25 cellular contexts compared by ENCODE assay signal in the genomic region with DNA sequence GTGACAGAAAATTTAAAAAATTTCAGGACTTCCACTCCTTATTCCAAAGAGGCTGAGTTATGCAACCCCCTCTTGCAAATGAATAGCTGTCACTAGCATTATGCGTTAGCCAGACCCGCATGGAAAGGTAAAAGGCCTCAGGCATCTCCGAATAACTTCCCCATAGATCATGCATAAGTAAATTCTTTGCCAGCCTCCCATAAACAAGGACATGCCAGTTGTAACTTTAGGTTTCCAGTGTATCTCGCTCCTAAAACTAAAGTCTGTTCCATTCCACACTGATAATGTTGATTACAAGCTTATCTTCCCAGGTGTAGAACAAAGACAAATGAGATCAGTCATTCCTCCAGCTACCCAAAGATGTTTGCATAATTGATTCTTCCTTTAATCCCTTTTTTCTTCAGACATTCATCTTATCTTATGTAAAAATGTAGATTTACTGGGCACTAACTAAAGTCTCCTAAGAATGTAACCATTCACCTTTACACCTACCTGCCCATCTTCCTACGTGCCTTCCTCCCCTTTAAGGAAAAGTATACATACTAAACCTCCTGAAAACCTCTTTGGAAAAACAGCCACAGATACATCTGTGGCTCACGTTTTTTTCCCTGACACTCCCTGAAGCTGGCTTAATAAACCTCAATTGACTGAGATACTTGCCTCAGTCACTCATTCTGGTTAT.
"Had no signal": no experiment of that assay in that cellular context is flagged by ENCODE, and none has a peak within 500 bp of the region (broad histone marks: within the 10 kb centered on the region; RNA-seq: fewer than 3 reads in every experiment).

No MANE protein-coding gene starts in this region.

- H3K36me3 ChIP-seq: adrenal gland, esophagus squamous epithelium, gastrocnemius medialis, lower lobe of right lung, prostate gland, spleen, upper lobe of right lung had no signal

- H3K27ac Mint-ChIP-seq: activated naive CD8-positive, alpha-beta T cell; activated T-cell treated with anti-CD3 and anti-CD28 coated beads, Interleukin-2, amount 50 U/mL, for 24 hours; activated T-helper 17 cell treated with anti-CD3 and anti-CD28 coated beads, Interleukin-2, amount 50 U/mL, for 72 hours; effector memory CD8-positive, alpha-beta T cell had no signal

- H3K27me3 ChIP-seq: adrenal gland, esophagus squamous epithelium, gastrocnemius medialis, spleen, upper lobe of right lung had no signal

- H3K4me3 ChIP-seq: adrenal gland, esophagus squamous epithelium, gastrocnemius medialis, lower lobe of right lung, prostate gland, spleen, upper lobe of right lung had no signal

- H3K4me3 Mint-ChIP-seq: activated naive CD8-positive, alpha-beta T cell; activated T-cell treated with anti-CD3 and anti-CD28 coated beads, Interleukin-2, amount 50 U/mL, for 24 hours; activated T-helper 17 cell treated with anti-CD3 and anti-CD28 coated beads, Interleukin-2, amount 50 U/mL, for 72 hours; effector memory CD8-positive, alpha-beta T cell; naive thymus-derived CD4-positive, alpha-beta T cell; neural crest cell had no signal

- H3K4me1 ChIP-seq: adrenal gland, esophagus squamous epithelium, gastrocnemius medialis, prostate gland, upper lobe of right lung had no signal

- ATAC-seq: activated T-helper 17 cell treated with anti-CD3 and anti-CD28 coated beads, Interleukin-2, amount 50 U/mL, for 72 hours; effector memory CD8-positive, alpha-beta T cell; gastrocnemius medialis; lower lobe of right lung; naive thymus-derived CD4-positive, alpha-beta T cell; upper lobe of right lung had no signal

- H3K27ac ChIP-seq: adrenal gland, esophagus squamous epithelium, gastrocnemius medialis, lower lobe of right lung, prostate gland, spleen, upper lobe of right lung had no signal

- DNase-seq: activated CD4-positive, alpha-beta T cell treated with anti-CD3 and anti-CD28 coated beads, Interleukin-2, amount 50 U/mL, for 4 hours; activated CD8-positive, alpha-beta memory T cell treated with anti-CD3 and anti-CD28 coated beads for 24 hours; activated CD8-positive, alpha-beta memory T cell treated with anti-CD3 and anti-CD28 coated beads, Interleukin-2, amount 50 U/mL, for 4 hours; activated naive CD4-positive, alpha-beta T cell; activated T-cell treated with anti-CD3 and anti-CD28 coated beads, Interleukin-2, amount 50 U/mL, for 24 hours; adrenal gland; central memory CD4-positive, alpha-beta T cell; effector memory CD8-positive, alpha-beta T cell; esophagus squamous epithelium; gastrocnemius medialis; hippocampal formation; kidney; lower lobe of right lung; naive thymus-derived CD4-positive, alpha-beta T cell; spleen; stimulated activated CD4-positive, alpha-beta T cell treated with anti-CD3 and anti-CD28 coated beads, Interleukin-4, amount 100 ng/mL, for 1 hour; stimulated activated naive CD4-positive, alpha-beta T cell treated with Interleukin-2 at 50 U/mL for 16 hours; T-helper 1 cell; upper lobe of right lung had no signal

- H3K9me3 Mint-ChIP-seq: activated T-cell treated with anti-CD3 and anti-CD28 coated beads, Interleukin-2, amount 50 U/mL, for 24 hours; activated T-helper 17 cell treated with anti-CD3 and anti-CD28 coated beads, Interleukin-2, amount 50 U/mL, for 72 hours; effector memory CD8-positive, alpha-beta T cell; neural crest cell had no signal

- H3K9me3 ChIP-seq: adrenal gland, esophagus squamous epithelium, gastrocnemius medialis, lower lobe of right lung, prostate gland, spleen, upper lobe of right lung had no signal

- FAIRE-seq: astrocyte, kidney, TTC549 had no signal

- H3K27me3 Mint-ChIP-seq: activated naive CD8-positive, alpha-beta T cell; activated T-cell treated with anti-CD3 and anti-CD28 coated beads, Interleukin-2, amount 50 U/mL, for 24 hours; activated T-helper 17 cell treated with anti-CD3 and anti-CD28 coated beads, Interleukin-2, amount 50 U/mL, for 72 hours; effector memory CD8-positive, alpha-beta T cell had no signal
